In genomic region chr1:28130901-28131300, GRCh38 we compare ENCODE assay signal across 2 cellular contexts.
A peak's percentile ranks its signal among the peaks of the same experiment; 100 is the strongest.
TF ChIP-seq lines count a peak whose summit lies in the region.

No MANE protein-coding gene starts in this region.

TF ChIP-seq in K562, 482 proteins besides CTCF, POLR2A, EP300 and RAD21:
- TF ChIP-seq RAD51 (IDR thresholded peaks at IDR 0.05; ENCODE audit: borderline replicate concordance, low read depth) = peak; percentile 56
- TF ChIP-seq TOE1 (IDR thresholded peaks at IDR 0.05; ENCODE audit: borderline replicate concordance) = peak; percentile 42; the same call in 1 of the 2 replicates
- TF ChIP-seq TOE1 (CRISPR knock-in tag; IDR thresholded peaks at IDR 0.05; ENCODE audit: borderline replicate concordance, low read depth) = no peak
- TF ChIP-seq TFE3 (CRISPR knock-in tag; IDR thresholded peaks at IDR 0.05) = peak; percentile 86
- TF ChIP-seq ARNT (IDR thresholded peaks at IDR 0.05) = no peak

TF ChIP-seq in H1, 55 proteins besides CTCF, POLR2A, EP300 and RAD21:
- TF ChIP-seq PHF8 (conservative IDR thresholded peaks at IDR 0.05; ENCODE audit: low read depth, low read length) = no peak
- TF ChIP-seq KDM4A (IDR thresholded peaks at IDR 0.05; ENCODE audit: low read depth, low read length, severe bottlenecking) = no peak
- TF ChIP-seq CTBP2 (IDR thresholded peaks at IDR 0.05; ENCODE audit: borderline replicate concordance, insufficient read depth, insufficient read length, low read length) = no peak
- TF ChIP-seq SP4 (IDR thresholded peaks at IDR 0.05; ENCODE audit: low read length) = no peak
- no peak for TF ChIP-seq TEAD4 (IDR thresholded peaks at IDR 0.05; ENCODE audit: low read depth, low read length)
- TF ChIP-seq EGR1 (IDR thresholded peaks at IDR 0.05; ENCODE audit: borderline replicate concordance, low read depth, low read length) = no peak
- TF ChIP-seq ZNF274 (IDR thresholded peaks at IDR 0.05; ENCODE audit: borderline replicate concordance, extremely low read depth, low read length) = no peak
- TF ChIP-seq RNF2 (IDR thresholded peaks at IDR 0.05; ENCODE audit: borderline replicate concordance, low read depth, low read length, missing control alignments, poor library complexity, severe bottlenecking) = no peak
- TF ChIP-seq KDM1A (IDR thresholded peaks at IDR 0.05; ENCODE audit: borderline replicate concordance, low read length) = no peak
- TF ChIP-seq YY1 (IDR thresholded peaks at IDR 0.05; ENCODE audit: low read depth, low read length) = no peak
- no peak for TF ChIP-seq POLR2AphosphoS5 (IDR thresholded peaks at IDR 0.05; ENCODE audit: low read depth, low read length)
- TF ChIP-seq SAP30 (IDR thresholded peaks at IDR 0.05; ENCODE audit: insufficient read depth, insufficient replicate concordance, low read length) = no peak
- no peak for TF ChIP-seq NRF1 (IDR thresholded peaks at IDR 0.05; ENCODE audit: low read depth, low read length)
- no peak for TF ChIP-seq TAF1 (IDR thresholded peaks at IDR 0.05; ENCODE audit: low read depth, low read length)
- TF ChIP-seq ATF2 (IDR thresholded peaks at IDR 0.05; ENCODE audit: low read length) = no peak
- TF ChIP-seq CHD1 (IDR thresholded peaks at IDR 0.05; ENCODE audit: low read depth, low read length) = no peak
